8 cellular contexts compared by ENCODE assay signal in genomic region chr22:42079319-42080251, GRCh38. TPM values are rescaled to one million over a fixed set of nuclear protein-coding genes. Genes with fewer than 3 reads are reported as not detected.
DNase-seq lines count a peak whose midpoint lies in the region; ATAC-seq, FAIRE-seq and TF ChIP-seq lines count a peak whose summit lies in the region.

SMDT1 (plus strand) TSS chr22:42079700; CDS start chr22:42079769, 69 bp downstream.

- H3K4me1 Mint-ChIP-seq in Calu3 (ENCODE audit: low read depth, unreplicated experiment): no peaks in the 10 kb centered on the region

- H4K20me1 ChIP-seq in OCI-LY1 (ENCODE audit: insufficient read depth, low read length): no peaks in the 10 kb centered on the region

- H3K36me3 ChIP-seq in HUES64 (ENCODE audit: insufficient read depth, low read length) (peaks cover 26% of the 10 kb centered on the region), OCI-LY1 (ENCODE audit: insufficient read depth, low read length) (peaks cover 30% of the 10 kb centered on the region), mesodermal cell (ENCODE audit: control insufficient read depth, insufficient read depth, low read length) (peaks cover 30% of the 10 kb centered on the region)

- H3K4me3 ChIP-seq in HUES64 (ENCODE audit: low read length) (peak within 1 kb of the TSS; percentile 84), OCI-LY1 (ENCODE audit: low read depth, low read length, poor library complexity, severe bottlenecking) (peak within 1 kb of the TSS; percentile 81), mesodermal cell (ENCODE audit: extremely low read depth, insufficient read depth, low read length, poor library complexity, severe bottlenecking) (peak within 1 kb of the TSS; percentile 64)

- no peaks in the 10 kb centered on the region for H3K27me3 Mint-ChIP-seq in Calu3 (ENCODE audit: unreplicated experiment)

- H3K27ac Mint-ChIP-seq in Calu3 (ENCODE audit: unreplicated experiment): peak within 1 kb of the TSS; percentile 96

- H3K9me2 ChIP-seq in OCI-LY1 (ENCODE audit: low read depth, low read length): no peaks in the 10 kb centered on the region

- intact Hi-C loops in Calu3 (cut with micrococcal nuclease; ENCODE audit: unreplicated experiment): no loop called here

- H3K9ac ChIP-seq in HUES64 (ENCODE audit: low read depth, low read length) (peak within 1 kb of the TSS; percentile 93), OCI-LY1 (ENCODE audit: low read length) (peak within 1 kb of the TSS; percentile 90)

- TSS peak; percentile 83 for BruUV-seq in Calu3 (replicated peaks; lab: Mats Ljungman, UMichigan)

- H3K27ac ChIP-seq in HUES64 (ENCODE audit: low read depth, low read length) (peak within 1 kb of the TSS; percentile 89), OCI-LY1 (ENCODE audit: low read depth, low read length, poor library complexity, severe bottlenecking) (peak within 1 kb of the TSS; percentile 79), mesodermal cell (ENCODE audit: low read depth, low read length, severe bottlenecking) (peak within 1 kb of the TSS; percentile 95)

- FAIRE-seq in endometrium (lab: Jason Lieb, UNC): peak; percentile 95

- H3F3A ChIP-seq in OCI-LY1 (ENCODE audit: insufficient read depth, low read length): no peaks in the 10 kb centered on the region

- H3K4me2 ChIP-seq in OCI-LY1 (ENCODE audit: low read length): peak within 1 kb of the TSS; percentile 74

- H3K79me2 ChIP-seq in OCI-LY1 (ENCODE audit: insufficient read depth, low read length): peaks cover 11% of the 10 kb centered on the region

- no peak for TF ChIP-seq CTCF in Calu3 (IDR thresholded peaks at IDR 0.05; ENCODE audit: unreplicated experiment)
- TF ChIP-seq CTCF in OCI-LY1 (IDR thresholded peaks at IDR 0.05; ENCODE audit: low read length): no peak

- peak; percentile 77 for ATAC-seq in GM21447 (IDR thresholded peaks at IDR 0.05; ENCODE audit: unreplicated experiment)

- H2AFZ ChIP-seq in OCI-LY1 (ENCODE audit: low read length): no peak within 1 kb of the TSS

- peaks cover 19% of the 10 kb centered on the region for H3K36me3 Mint-ChIP-seq in Calu3 (ENCODE audit: insufficient read depth, unreplicated experiment)

- H3K9me3 ChIP-seq in HUES64 (ENCODE audit: insufficient read depth, low read depth, low read length) (no peaks in the 10 kb centered on the region), OCI-LY1 (ENCODE audit: low read length) (no peaks in the 10 kb centered on the region), mesodermal cell (ENCODE audit: control insufficient read depth, low read length) (no peaks in the 10 kb centered on the region)

- H3K4me1 ChIP-seq in HUES64 (ENCODE audit: insufficient read depth, low read length): peaks cover 11% of the 10 kb centered on the region; the same call in 1 of the 2 replicates
- peaks cover 17% of the 10 kb centered on the region for H3K4me1 ChIP-seq in OCI-LY1 (ENCODE audit: insufficient read depth, low read length, severe bottlenecking)
- peaks cover 3% of the 10 kb centered on the region for H3K4me1 ChIP-seq in mesodermal cell (ENCODE audit: control insufficient read depth, insufficient read depth, low read length, poor library complexity, severe bottlenecking)

- 2% methylated on average over 71 of the region's 71 CpGs for whole genome bisulfite sequencing in HUES64
- WGBS in mesodermal cell (ENCODE audit: insufficient coverage in 2 of 2), 2 experiments: 3 to 8% methylated on average over 51 to 58 of the region's 71 CpGs

- no peaks in the 10 kb centered on the region for H3K9me3 Mint-ChIP-seq in Calu3 (ENCODE audit: low read depth, unreplicated experiment)

- H3K4me3 Mint-ChIP-seq in Calu3 (ENCODE audit: low read depth, unreplicated experiment): peak within 1 kb of the TSS; percentile 91

- CTCF ChIA-PET in Calu3 (lab: Charles Lee): interaction anchor here (3.1 kb wide), 1 partner anchor 11 kb away, joined by 17 read pairs; the partner anchor contains the start of gene NDUFA6

- DNase-seq in Calu3: peak; percentile 97
- peak; percentile 98 for DNase-seq in activated CD8-positive, alpha-beta memory T cell treated with anti-CD3 and anti-CD28 coated beads, Interleukin-2, amount 50 U/mL, for 4 hours
- DNase-seq in stimulated activated CD8-positive, alpha-beta memory T cell treated with anti-CD3 and anti-CD28 coated beads, Interleukin-15, amount 100 ng/mL, for 4 hours (ENCODE audit: low read depth in 2 of 2): peak; percentile 96 to 97

- H3K27me3 ChIP-seq in HUES64 (ENCODE audit: insufficient read depth, low read length) (no peaks in the 10 kb centered on the region), OCI-LY1 (ENCODE audit: insufficient read depth, low read length) (no peaks in the 10 kb centered on the region)

RNA-seq across cellular contexts. Expression of gene SMDT1, which starts in this region (rescaled TPM):
- total RNA-seq in Calu3 (2022): 60.8 and 65.5 TPM in 2 replicates
- 35.8 TPM for polyA plus RNA-seq in HUES64 (2013, experiment 1 of 2)
- polyA plus RNA-seq in HUES64 (2013, experiment 2 of 2): 34.0 TPM
- 63.3 TPM for polyA plus RNA-seq in mesodermal cell (2013, experiment 1 of 2)
- 47.4 TPM for polyA plus RNA-seq in mesodermal cell (2013, experiment 2 of 2)

Comparison
In these comparisons a context has a peak if more than half of its experiments do, and no peak if none do; other contexts are left out.
1. Peak in every context shown above with its lines: DNase-seq, ATAC-seq, H3K4me3 ChIP-seq and H3K27ac ChIP-seq.